ENCODE assay signal across 13 cellular contexts in the genomic region with DNA sequence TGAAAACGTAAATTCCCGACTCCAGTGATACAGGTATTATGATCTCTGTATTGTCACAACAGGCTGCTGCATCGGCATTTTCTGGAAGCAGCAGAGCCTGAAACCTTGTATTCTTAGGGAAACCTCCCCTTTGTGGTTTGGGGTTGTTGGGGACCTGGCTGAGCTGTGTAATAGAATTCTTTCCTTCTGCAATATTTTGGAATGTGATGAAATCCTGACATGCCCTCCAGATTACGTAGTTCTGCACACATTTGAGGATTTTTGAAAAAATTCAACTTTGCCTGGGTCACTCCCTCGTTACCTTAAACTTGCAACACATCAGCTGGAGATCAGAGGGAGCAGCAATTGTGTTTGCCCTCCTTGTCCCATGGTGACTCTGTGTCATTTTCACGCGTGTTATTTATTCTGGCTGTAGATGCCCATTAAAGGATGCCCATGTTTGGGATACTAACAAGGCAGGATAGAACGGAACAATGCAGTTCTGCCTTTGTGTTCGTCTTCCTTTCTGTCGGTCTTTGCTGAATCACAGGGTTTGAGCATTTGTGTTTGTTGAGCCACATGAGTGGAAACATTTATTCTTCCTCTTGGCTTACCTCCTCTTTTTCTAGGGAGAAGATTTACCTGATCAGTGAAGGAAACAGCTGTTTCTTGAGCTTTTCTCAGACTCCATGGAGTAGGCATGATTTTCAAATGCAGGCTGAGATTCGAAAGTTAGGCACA.
A peak's percentile ranks its signal among the peaks of the same experiment; 100 is the strongest.
DNase-seq lines count a peak whose midpoint lies in the region; ATAC-seq and TF ChIP-seq lines count a peak whose summit lies in the region.
"Had no signal": no experiment of that assay in that cellular context is flagged by ENCODE, and none has a peak within 500 bp of the region (broad histone marks: within the 10 kb centered on the region; RNA-seq: fewer than 3 reads in every experiment).

No MANE protein-coding gene starts in this region.

- POLR2A ChIA-PET in CD8-positive, alpha-beta T cell (lab: Charles Lee), result interaction anchor here (0.7 kb wide), 1 partner anchor 603 kb away, joined by 3 read pairs; no protein-coding TSS in a partner anchor

- no peak overlapping the region for H2BK5ac ChIP-seq in H9 (ENCODE audit: insufficient read length, low read length)

- peaks cover 0 to 3% (median 1%) of the 10 kb centered on the region in 3 experiments; a peak in 2 of 7 replicates for H3K36me3 Mint-ChIP-seq in H9 (ENCODE audit: insufficient read depth in 1 of 3, low read depth in 3 of 3)
- H3K36me3 Mint-ChIP-seq in CD8-positive, alpha-beta T cell, result no peaks in the 10 kb centered on the region
- H3K36me3 Mint-ChIP-seq: activated naive CD4-positive, alpha-beta T cell treated with anti-CD3 and anti-CD28 coated beads, Interleukin-2, amount 50 U/mL, for 24 hours had no signal

- no peak overlapping the region for H3K14ac ChIP-seq in H9 (ENCODE audit: insufficient read depth, low read length)

- no peak overlapping the region for H2AFZ ChIP-seq in H9 (ENCODE audit: low read length)

- no peak for ATAC-seq in HG03520 (IDR thresholded peaks at IDR 0.05; ENCODE audit: unreplicated experiment)
- ATAC-seq in HG02885 (IDR thresholded peaks at IDR 0.05; ENCODE audit: poor library complexity, unreplicated experiment), result no peak
- ATAC-seq in CD8-positive, alpha-beta T cell, result no peak
- ATAC-seq: foreskin keratinocyte had no signal

- intact Hi-C loops in breast epithelium (cut with DNase I; ENCODE audit: low total_unique reads), result no loop called here
- intact Hi-C loops in spleen (cut with DNase I; ENCODE audit: low total_unique reads), result no loop called here
- intact Hi-C loops in CD8-positive, alpha-beta T cell (cut with DNase I, micrococcal nuclease), result no loop called here

- peaks cover 91 to 97% of the 10 kb centered on the region in 2 experiments for H3K4me1 Mint-ChIP-seq in H9
- no peaks in the 10 kb centered on the region for H3K4me1 Mint-ChIP-seq in CD8-positive, alpha-beta T cell (ENCODE audit: low read depth)
- H3K4me1 Mint-ChIP-seq: activated CD4-positive, alpha-beta T cell treated with anti-CD3 and anti-CD28 coated beads, Interleukin-2, amount 10 ng/mL, durations not matched to agents 24 days and 14 days had no signal

- H3K4me3 Mint-ChIP-seq in H9, result no peak overlapping the region
- no peak overlapping the region for H3K4me3 Mint-ChIP-seq in CD8-positive, alpha-beta T cell
- H3K4me3 Mint-ChIP-seq: activated CD4-positive, alpha-beta T cell treated with anti-CD3 and anti-CD28 coated beads, Interleukin-2, amount 10 ng/mL, durations not matched to agents 24 days and 14 days; activated naive CD4-positive, alpha-beta T cell treated with anti-CD3 and anti-CD28 coated beads, Interleukin-2, amount 50 U/mL, for 24 hours had no signal

- no peaks in the 10 kb centered on the region for H4K20me1 ChIP-seq in H9 (ENCODE audit: control insufficient read depth, insufficient read depth, insufficient read length)

- DNase-seq in H9, result no peak
- DNase-seq in breast epithelium (ENCODE audit: low spot score in 2 of 2), result peak in 1 of 2 donors; percentile 53
- DNase-seq in hepatic stellate cell (ENCODE audit: low spot score), result peak; percentile 19
- no peak for DNase-seq in spleen
- DNase-seq in CD8-positive, alpha-beta T cell, result no peak
- DNase-seq: activated CD4-positive, alpha-beta T cell treated with anti-CD3 and anti-CD28 coated beads, Interleukin-2, amount 10 ng/mL, durations not matched to agents 24 days and 14 days; foreskin keratinocyte; NCI-H2029 treated with DMSO at 0.1 percent for 48 hours; upper lobe of left lung had no signal

- no peak overlapping the region for H4K5ac ChIP-seq in H9 (ENCODE audit: insufficient read length, low read depth, low read length)

- TF ChIP-seq CTCF in H9 (conservative IDR thresholded peaks at IDR 0.05) (no peak), breast epithelium (IDR thresholded peaks at IDR 0.05) (no peak), spleen (IDR thresholded peaks at IDR 0.05 in 8 of 11, conservative IDR thresholded peaks at IDR 0.05 in 3 of 11) (no peak)
- TF ChIP-seq CTCF in CD8-positive, alpha-beta T cell (IDR thresholded peaks at IDR 0.05), result no peak

- whole genome bisulfite sequencing in H9 (ENCODE audit: extremely low coverage, insufficient read length, low lambda C conversion rate), result no CpG with 5 or more reads among the region's 11 CpGs
- 69 to 80% (median 74%) methylated on average over 11 of the region's 11 CpGs for WGBS in spleen, 5 donors

- H3K4ac ChIP-seq in H9 (ENCODE audit: low read depth, low read length), result no peak overlapping the region

- H2BK20ac ChIP-seq in H9 (ENCODE audit: low read depth, low read length, poor library complexity, severe bottlenecking), result no peak overlapping the region

- no peaks in the 10 kb centered on the region for H3K9me3 ChIP-seq in H9 (ENCODE audit: control insufficient read depth, low read depth, low read length)
- H3K9me3 ChIP-seq in breast epithelium, result no peaks in the 10 kb centered on the region
- H3K9me3 ChIP-seq in subcutaneous abdominal adipose tissue (ENCODE audit: control insufficient read depth in 5 of 5, low read length in 5 of 5), result no peaks in the 10 kb centered on the region
- no peaks in the 10 kb centered on the region for H3K9me3 ChIP-seq in spleen
- no peaks in the 10 kb centered on the region for H3K9me3 ChIP-seq in CD8-positive, alpha-beta T cell (ENCODE audit: low read length)
- H3K9me3 ChIP-seq: upper lobe of left lung had no signal

- no peak overlapping the region for H2BK12ac ChIP-seq in H9 (ENCODE audit: insufficient read length, low read depth, low read length)

- TF ChIP-seq POLR2A in breast epithelium (IDR thresholded peaks at IDR 0.05) (no peak), spleen (IDR thresholded peaks at IDR 0.05) (no peak)

- H3K56ac ChIP-seq in H9 (ENCODE audit: insufficient read length, low read depth, low read length), result no peak overlapping the region

- H3K27ac Mint-ChIP-seq in H9, result peak overlapping the region; percentile 71 to 94 (median 85); a peak in 6 of 7 replicates
- no peak overlapping the region for H3K27ac Mint-ChIP-seq in CD8-positive, alpha-beta T cell
- H3K27ac Mint-ChIP-seq: activated CD4-positive, alpha-beta T cell treated with anti-CD3 and anti-CD28 coated beads, Interleukin-2, amount 10 ng/mL, durations not matched to agents 24 days and 14 days; activated naive CD4-positive, alpha-beta T cell treated with anti-CD3 and anti-CD28 coated beads, Interleukin-2, amount 50 U/mL, for 24 hours had no signal

- H3K4me1 ChIP-seq in H9 (ENCODE audit: insufficient read depth, low read length), result peaks cover 36% of the 10 kb centered on the region; the same call in 1 of the 2 replicates
- H3K4me1 ChIP-seq in breast epithelium, result peaks cover 0 to 8% of the 10 kb centered on the region in 2 donors
- H3K4me1 ChIP-seq in subcutaneous abdominal adipose tissue (ENCODE audit: control insufficient read depth in 5 of 5, insufficient read depth in 5 of 5, low read length in 5 of 5), result peaks cover 3 to 78% (median 65%) of the 10 kb centered on the region in 5 donors
- peaks cover 0 to 60% (median 25%) of the 10 kb centered on the region in 6 donors for H3K4me1 ChIP-seq in spleen
- H3K4me1 ChIP-seq in CD8-positive, alpha-beta T cell (ENCODE audit: insufficient read depth, low read length), result no peaks in the 10 kb centered on the region
- H3K4me1 ChIP-seq: foreskin keratinocyte had no signal

- H3K79me2 ChIP-seq in H9 (ENCODE audit: insufficient read depth, low read length), result peaks cover 8% of the 10 kb centered on the region; the same call in 1 of the 2 replicates

- H3K27me3 ChIP-seq in H9 (ENCODE audit: insufficient read depth, low read length) (no peaks in the 10 kb centered on the region), breast epithelium (no peaks in the 10 kb centered on the region), subcutaneous abdominal adipose tissue (ENCODE audit: control insufficient read depth in 5 of 5, insufficient read depth in 4 of 5, low read length in 5 of 5) (no peaks in the 10 kb centered on the region), spleen (replicated peaks in 1 of 7) (peaks cover 0 to 9% (median 0%) of the 10 kb centered on the region in 7 donors)
- no peaks in the 10 kb centered on the region for H3K27me3 ChIP-seq in CD8-positive, alpha-beta T cell (ENCODE audit: insufficient read depth, low read length)
- H3K27me3 ChIP-seq: foreskin keratinocyte, upper lobe of left lung had no signal

- CTCF ChIA-PET in CD8-positive, alpha-beta T cell (lab: Charles Lee), result no interaction called here

- H3K23ac ChIP-seq in H9 (ENCODE audit: insufficient read length, low read depth, low read length), result no peak overlapping the region

- no peak overlapping the region for H3K4me2 ChIP-seq in H9 (ENCODE audit: insufficient read depth, insufficient read length, low read length)

- H4K8ac ChIP-seq in H9 (replicated peaks; ENCODE audit: insufficient read length, low read depth, low read length), result no peak overlapping the region

- H3K79me1 ChIP-seq in H9 (ENCODE audit: insufficient read depth, low read depth, low read length, poor library complexity, severe bottlenecking), result peaks cover 3% of the 10 kb centered on the region

- no peak overlapping the region for H3T11ph ChIP-seq in H9 (ENCODE audit: low read length)

- H2BK120ac ChIP-seq in H9 (ENCODE audit: low read depth, low read length, poor library complexity, severe bottlenecking), result no peak overlapping the region

- H3K9me3 Mint-ChIP-seq in H9, result no peaks in the 10 kb centered on the region
- no peaks in the 10 kb centered on the region for H3K9me3 Mint-ChIP-seq in CD8-positive, alpha-beta T cell
- H3K9me3 Mint-ChIP-seq: activated CD4-positive, alpha-beta T cell treated with anti-CD3 and anti-CD28 coated beads, Interleukin-2, amount 10 ng/mL, durations not matched to agents 24 days and 14 days; activated naive CD4-positive, alpha-beta T cell treated with anti-CD3 and anti-CD28 coated beads, Interleukin-2, amount 50 U/mL, for 24 hours had no signal

- H3K9ac ChIP-seq in H9 (ENCODE audit: extremely low read depth, insufficient read length, low read length) (no peak overlapping the region), subcutaneous abdominal adipose tissue (ENCODE audit: low read length in 5 of 5) (peak overlapping the region in 4 of 5 donors; percentile 8 to 76 (median 52))

- H4K91ac ChIP-seq in H9 (ENCODE audit: insufficient read length, low read depth, low read length), result no peak overlapping the region

- no peak overlapping the region for H2BK15ac ChIP-seq in H9 (ENCODE audit: low read depth, low read length)

- H3K18ac ChIP-seq in H9 (ENCODE audit: insufficient read length, low read depth, low read length), result no peak overlapping the region

- no peak overlapping the region for H2AK5ac ChIP-seq in H9 (ENCODE audit: insufficient read length, low read length)

- no peaks in the 10 kb centered on the region for H3K23me2 ChIP-seq in H9 (ENCODE audit: insufficient read length, low read depth, low read length, poor library complexity, severe bottlenecking)

- H3K27ac ChIP-seq in H9 (ENCODE audit: insufficient read length, low read depth, low read length) (no peak overlapping the region), breast epithelium (peak overlapping the region; percentile 43 to 78), subcutaneous abdominal adipose tissue (ENCODE audit: low read depth, low read length) (peak overlapping the region; percentile 87), spleen (peak overlapping the region in 3 of 8 donors; percentile 22 to 45 (median 34))
- H3K27ac ChIP-seq in CD8-positive, alpha-beta T cell (ENCODE audit: low read depth, low read length), result no peak overlapping the region
- H3K27ac ChIP-seq: foreskin keratinocyte had no signal

- H3K27me3 Mint-ChIP-seq in H9 (ENCODE audit: low read depth), result no peaks in the 10 kb centered on the region
- peaks cover 10% of the 10 kb centered on the region for H3K27me3 Mint-ChIP-seq in CD8-positive, alpha-beta T cell (ENCODE audit: low read depth)

- H3K4me3 ChIP-seq in breast epithelium (peak overlapping the region in 2 of 3 donors; percentile 33 to 63), subcutaneous abdominal adipose tissue (ENCODE audit: low read depth in 1 of 5, low read length in 5 of 5) (peak overlapping the region; percentile 1 to 52 (median 30)), spleen (peak overlapping the region in 1 of 8 donors; percentile 21)
- H3K4me3 ChIP-seq in CD8-positive, alpha-beta T cell (ENCODE audit: low read depth, low read length), result no peak overlapping the region
- H3K4me3 ChIP-seq: upper lobe of left lung had no signal

- H3K36me3 ChIP-seq in breast epithelium, result no peaks in the 10 kb centered on the region
- peaks cover 0 to 5% (median 0%) of the 10 kb centered on the region in 5 donors for H3K36me3 ChIP-seq in subcutaneous abdominal adipose tissue (ENCODE audit: control insufficient read depth in 5 of 5, insufficient read depth in 5 of 5, low read length in 5 of 5)
- H3K36me3 ChIP-seq in spleen, result no peaks in the 10 kb centered on the region
- no peaks in the 10 kb centered on the region for H3K36me3 ChIP-seq in CD8-positive, alpha-beta T cell (ENCODE audit: insufficient read depth, low read length)
- H3K36me3 ChIP-seq: upper lobe of left lung had no signal

Comparison
In these comparisons a context has a peak if more than half of its experiments do, and no peak if none do; other contexts are left out.
1. H3K27ac ChIP-seq: peak in breast epithelium (2 of 2) and subcutaneous abdominal adipose tissue (single experiment); none in H9 (single experiment) and CD8-positive, alpha-beta T cell (single experiment).